In the genomic region with DNA sequence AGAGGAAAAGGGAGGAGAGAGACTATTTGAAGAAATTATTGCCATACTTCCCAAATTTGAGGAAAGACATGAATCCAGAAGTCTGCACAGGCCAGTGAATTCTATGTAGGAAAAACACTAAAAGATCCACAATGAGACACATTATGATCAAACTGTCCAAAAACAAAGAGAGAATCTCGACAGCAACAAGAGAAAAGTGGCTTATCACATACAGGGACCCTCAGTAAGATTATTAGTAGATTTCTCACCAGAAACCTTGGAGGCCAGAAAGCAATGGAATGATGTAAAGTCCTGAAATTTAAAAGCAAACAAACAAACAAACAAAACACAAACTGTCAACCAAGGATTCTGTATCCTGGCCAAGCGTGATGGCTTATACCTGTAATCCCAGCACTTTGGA, we compare ENCODE assay signal across 32 cellular contexts. TPM values are rescaled to one million over a fixed set of nuclear protein-coding genes. Genes with fewer than 3 reads are reported as not detected.
DNase-seq lines count a peak whose midpoint lies in the region; ATAC-seq, FAIRE-seq and TF ChIP-seq lines count a peak whose summit lies in the region.
"Had no signal": no experiment of that assay in that cellular context is flagged by ENCODE, and none has a peak within 500 bp of the region (broad histone marks: within the 10 kb centered on the region; RNA-seq: fewer than 3 reads in every experiment).

No MANE protein-coding gene starts in this region.

- 98% methylated on average over 2 of the region's 2 CpGs for WGBS in HepG2 (ENCODE audit: low lambda C conversion rate)
- WGBS in right lobe of liver (ENCODE audit: insufficient coverage, low coverage, low lambda C conversion rate, missing lambda C conversion rate), result 89% methylated on average over 2 of the region's 2 CpGs

- TF ChIP-seq CTCF in HepG2 (CRISPR knock-in tag; IDR thresholded peaks at IDR 0.05) (no peak), right lobe of liver (IDR thresholded peaks at IDR 0.05) (no peak), HEK293 (tag by site-specific recombination; IDR thresholded peaks at IDR 0.05) (no peak), OCI-LY7 (conservative IDR thresholded peaks at IDR 0.05; ENCODE audit: low read length) (no peak)

- intact Hi-C loops in HepG2 (cut with micrococcal nuclease; ENCODE audit: unreplicated experiment), result no loop called here
- intact Hi-C loops in right lobe of liver (cut with DNase I), result no loop called here
- intact Hi-C loops in OCI-LY7 (cut with micrococcal nuclease; ENCODE audit: unreplicated experiment), result no loop called here

- CTCF ChIA-PET in HepG2 (lab: Yijun Ruan, JAX; ENCODE audit: low intra/inter-chr PET ratio, low total read pairs) (no interaction called here), HEK293 (lab: Yijun Ruan, JAX) (no interaction called here), OCI-LY7 (lab: Charles Lee; ENCODE audit: unreplicated experiment) (no interaction called here)

- DNase-seq in HepG2 (ENCODE audit: low spot score) (no peak), right lobe of liver (no peak), OCI-LY7 (ENCODE audit: low spot score) (no peak)
- DNase-seq: 8988T; ACHN; AML-193; BE2C; C1 segment of cervical spinal cord; Caco-2; Calu3; CD4-positive, alpha-beta memory T cell; CD4-positive, alpha-beta T cell; CD4-positive, CD25-positive, alpha-beta regulatory T cell; CD8-positive, alpha-beta memory T cell; CD8-positive, alpha-beta T cell; COR-L47; DMS 273 treated with DMSO at 0.1 percent for 48 hours; DMS153; DMS53; DMS79; DMS79 treated with DMSO at 0.1 percent for 48 hours; DND-41; EL had no signal

- H4K20me1 ChIP-seq in HepG2 (ENCODE audit: insufficient read depth, low read length), result no peaks in the 10 kb centered on the region
- H4K20me1 ChIP-seq in OCI-LY7 (ENCODE audit: insufficient read depth, low read length), result no peaks in the 10 kb centered on the region
- H4K20me1 ChIP-seq: BLaER1; BLaER1 treated with 17β-estradiol and CSF1 and Interleukin-3, amounts not matched to agents 10 nM and 100 nM had no signal

- no peaks in the 10 kb centered on the region for H3K36me3 ChIP-seq in HepG2 (replicated peaks in 1 of 2; ENCODE audit: control insufficient read depth in 1 of 2, insufficient read depth in 2 of 2, low read length in 2 of 2)
- no peaks in the 10 kb centered on the region for H3K36me3 ChIP-seq in right lobe of liver
- H3K36me3 ChIP-seq in HEK293 (ENCODE audit: control insufficient read depth in 2 of 2, insufficient read depth in 1 of 2, low read length in 2 of 2), result peaks cover 0 to 7% of the 10 kb centered on the region in 2 experiments; a peak in 1 of 3 replicates
- H3K36me3 ChIP-seq in OCI-LY7 (ENCODE audit: insufficient read depth, low read length), result no peaks in the 10 kb centered on the region
- H3K36me3 ChIP-seq: BE2C, BLaER1 had no signal

- no peaks in the 10 kb centered on the region for H3K9me2 ChIP-seq in OCI-LY7 (ENCODE audit: insufficient read depth, low read length)

- no peaks in the 10 kb centered on the region for H3K79me2 ChIP-seq in HepG2 (ENCODE audit: insufficient read depth, low read length)
- H3K79me2 ChIP-seq in OCI-LY7 (ENCODE audit: insufficient read depth, low read depth, low read length), result no peaks in the 10 kb centered on the region

- peak; percentile 26 for FAIRE-seq in HepG2 (lab: Jason Lieb, UNC)
- FAIRE-seq: A549, D721Med had no signal

- TF ChIP-seq POLR2A in HepG2 (IDR thresholded peaks at IDR 0.05; ENCODE audit: insufficient read depth in 1 of 2, low read depth in 2 of 2, low read length in 2 of 2) (no peak), right lobe of liver (IDR thresholded peaks at IDR 0.05) (no peak)

- H3K27ac ChIP-seq in HepG2 (ENCODE audit: extremely low read length, insufficient read depth, low read length) (no peak overlapping the region), right lobe of liver (no peak overlapping the region), HEK293 (ENCODE audit: extremely low read depth, low read depth, low read length) (no peak overlapping the region), OCI-LY7 (ENCODE audit: low read depth, low read length, poor library complexity, severe bottlenecking) (no peak overlapping the region)
- H3K27ac ChIP-seq: 22Rv1; A549; BLaER1; BLaER1 treated with 17β-estradiol and CSF1 and Interleukin-3, amounts not matched to agents 10 nM and 100 nM; C4-2B had no signal

- no peaks in the 10 kb centered on the region for H3K4me1 ChIP-seq in HepG2 (ENCODE audit: insufficient read depth, low read length)
- H3K4me1 ChIP-seq in right lobe of liver, result no peaks in the 10 kb centered on the region
- no peaks in the 10 kb centered on the region for H3K4me1 ChIP-seq in HEK293 (ENCODE audit: control insufficient read depth, insufficient read depth, low read length)
- H3K4me1 ChIP-seq in OCI-LY7 (ENCODE audit: insufficient read depth, low read length, poor library complexity, severe bottlenecking), result no peaks in the 10 kb centered on the region
- H3K4me1 ChIP-seq: A549; BE2C; BLaER1; BLaER1 treated with 17β-estradiol and CSF1 and Interleukin-3, amounts not matched to agents 10 nM and 100 nM; Caco-2 had no signal

- in situ Hi-C loops in HepG2 (cut with HindIII; ENCODE audit: extremely low pct_ligation_motif_present, low pct_unique_long_range_greater_than_20kb), result no loop called here

- no peak for TF ChIP-seq EP300 in HepG2 (IDR thresholded peaks at IDR 0.05; ENCODE audit: low read depth in 2 of 2, low read length in 2 of 2)
- no peak for TF ChIP-seq EP300 in HepG2 (CRISPR knock-in tag; IDR thresholded peaks at IDR 0.05; ENCODE audit: borderline replicate concordance)

- no peaks in the 10 kb centered on the region for H3K27me3 ChIP-seq in HepG2 (ENCODE audit: control insufficient read depth in 1 of 2, insufficient read depth in 2 of 2, low read length in 2 of 2)
- H3K27me3 ChIP-seq in right lobe of liver, result no peaks in the 10 kb centered on the region
- H3K27me3 ChIP-seq: BE2C; BLaER1; BLaER1 treated with 17β-estradiol and CSF1 and Interleukin-3, amounts not matched to agents 10 nM and 100 nM had no signal

- H3K9ac ChIP-seq in HepG2 (ENCODE audit: insufficient read depth, low read depth, low read length), result no peak overlapping the region
- H3K9ac ChIP-seq: BLaER1; BLaER1 treated with 17β-estradiol and CSF1 and Interleukin-3, amounts not matched to agents 10 nM and 100 nM had no signal

- H3K4me3 ChIP-seq in HepG2 (replicated peaks in 1 of 3; ENCODE audit: insufficient read depth in 1 of 3, low read depth in 2 of 3, low read length in 3 of 3) (no peak overlapping the region), right lobe of liver (no peak overlapping the region), HEK293 (ENCODE audit: low read depth, low read length) (no peak overlapping the region), OCI-LY7 (ENCODE audit: low read depth, low read length, poor library complexity, severe bottlenecking) (no peak overlapping the region)
- H3K4me3 ChIP-seq: A549; BLaER1; BLaER1 treated with 17β-estradiol and CSF1 and Interleukin-3, amounts not matched to agents 10 nM and 100 nM had no signal

- ATAC-seq in HepG2 (no peak), right lobe of liver (no peak)
- ATAC-seq: A549; CD8-positive, alpha-beta T cell had no signal

- H3K4me2 ChIP-seq in HepG2 (ENCODE audit: low read depth, low read length) (no peak overlapping the region), OCI-LY7 (ENCODE audit: low read length) (no peak overlapping the region)
- H3K4me2 ChIP-seq: A549; BLaER1; BLaER1 treated with 17β-estradiol and CSF1 and Interleukin-3, amounts not matched to agents 10 nM and 100 nM had no signal

- H2AFZ ChIP-seq in HepG2 (ENCODE audit: low read length) (no peak overlapping the region), OCI-LY7 (ENCODE audit: low read length) (no peak overlapping the region)

- TF ChIP-seq RAD21 in HepG2 (CRISPR knock-in tag; IDR thresholded peaks at IDR 0.05), result no peak

- BruUV-seq in HepG2 (replicated peaks; lab: Mats Ljungman, UMichigan) (no TSS peak), OCI-LY7 (replicated peaks; lab: Mats Ljungman, UMichigan) (no TSS peak)

- no peaks in the 10 kb centered on the region for H3K9me3 ChIP-seq in HepG2 (ENCODE audit: low read length)
- H3K9me3 ChIP-seq in right lobe of liver, result no peaks in the 10 kb centered on the region
- no peaks in the 10 kb centered on the region for H3K9me3 ChIP-seq in HEK293 (ENCODE audit: control insufficient read depth, insufficient read depth, low read depth, low read length)
- H3K9me3 ChIP-seq in OCI-LY7 (ENCODE audit: low read length), result no peaks in the 10 kb centered on the region
- H3K9me3 ChIP-seq: A549, BE2C, BLaER1, Caco-2 had no signal

- POLR2A ChIA-PET in HepG2 (lab: Yijun Ruan, JAX), result no interaction called here
- POLR2A ChIA-PET in HEK293 (lab: Yijun Ruan, JAX), result no interaction called here
- POLR2A ChIA-PET in OCI-LY7 (lab: Charles Lee), result no interaction called here

RNA-seq across cellular contexts. Expression of gene IL17D, which starts 55.7 kb away (rescaled TPM):
- total RNA-seq in HepG2 (2016; rRNA removed; fragmentation: Illumina TruSeq; extraction: Trizol) (1.6 and 2.2 TPM in 2 replicates), right lobe of liver (under 1 TPM in 3 of 6 experiments, not detected in 3; 0.19 to 0.64 (median 0.42) TPM), OCI-LY7 (2022) (0.51 and 0.65 TPM in 2 replicates)
- total RNA-seq in HepG2 (2016; cell fraction: cytosol; rRNA removed; fragmentation: Illumina TruSeq; extraction: Trizol; ENCODE audit: low read depth), result 1.9 and 2.3 TPM in 2 replicates
- total RNA-seq in HepG2 (2016; cell fraction: insoluble cytoplasmic fraction; rRNA removed; fragmentation: Illumina TruSeq; extraction: Trizol), result 0.95 and 1.8 TPM in 2 replicates
- 3.9 and 4.7 TPM in 2 replicates for total RNA-seq in HepG2 (2016; cell fraction: membrane; rRNA removed; fragmentation: Illumina TruSeq; extraction: Trizol)
- total RNA-seq in HepG2 (2016; cell fraction: nucleus; rRNA removed; fragmentation: Illumina TruSeq; extraction: Trizol), result 1.3 and 1.7 TPM in 2 replicates
- 1.0 and 1.1 TPM in 2 replicates for polyA plus RNA-seq in HepG2 (2011; rRNA removed)
- 0.98 and 1.1 TPM in 2 replicates for polyA plus RNA-seq in HepG2 (2011; cell fraction: cytosol; rRNA removed)
- 1.6 and 2.2 TPM in 2 replicates for polyA plus RNA-seq in HepG2 (2011; cell fraction: nucleus; rRNA removed)
- polyA plus RNA-seq in HepG2 (2012), result 6.7 and 7.8 TPM in 2 replicates
- polyA plus RNA-seq in HepG2 (2016; cell fraction: cytosol; fragmentation: Illumina TruSeq; extraction: Trizol; ENCODE audit: low read depth), result 3.0 and 3.3 TPM in 2 replicates
- polyA plus RNA-seq in HepG2 (2016; cell fraction: insoluble cytoplasmic fraction; fragmentation: Illumina TruSeq; extraction: Trizol; ENCODE audit: low read depth), result 1.5 and 2.0 TPM in 2 replicates
- polyA plus RNA-seq in HepG2 (2016; cell fraction: membrane; fragmentation: Illumina TruSeq; extraction: Trizol; ENCODE audit: low read depth), result 3.2 and 4.2 TPM in 2 replicates
- 2.4 and 3.1 TPM in 2 replicates for polyA plus RNA-seq in HepG2 (2016; cell fraction: nucleus; fragmentation: Illumina TruSeq; extraction: Trizol; ENCODE audit: insufficient read depth, low read depth)
- 0.60 TPM in 1 of 2 replicates, not detected in the other for polyA minus RNA-seq in HepG2 (2011; rRNA and poly(A)+ RNA removed; ENCODE audit: low replicate concordance)
- polyA minus RNA-seq in HepG2 (2011; cell fraction: cytosol; rRNA and poly(A)+ RNA removed), result 0.59 and 0.62 TPM in 2 replicates
- polyA minus RNA-seq in HepG2 (2011; cell fraction: nucleus; rRNA and poly(A)+ RNA removed), result 0.75 and 0.90 TPM in 2 replicates
- total RNA-seq in OCI-LY7 (2014; rRNA removed; shearing (Covaris generic)), result 0.21 and 1.1 TPM in 2 replicates
- total RNA-seq: B cell; CD4-positive, alpha-beta memory T cell; CD4-positive, CD25-positive, alpha-beta regulatory T cell had no signal
- polyA plus RNA-seq: CD14-positive monocyte; CD4-positive, alpha-beta memory T cell had no signal

Comparison
In these comparisons a context has a peak if more than half of its experiments do, and no peak if none do; other contexts are left out.
1. Of the 63 proteins assayed by ChIP-seq in both HepG2 and HEK293: peak only in HepG2: none; only in HEK293: SETDB1; in both: none; in neither: 62.